In the genomic region with DNA sequence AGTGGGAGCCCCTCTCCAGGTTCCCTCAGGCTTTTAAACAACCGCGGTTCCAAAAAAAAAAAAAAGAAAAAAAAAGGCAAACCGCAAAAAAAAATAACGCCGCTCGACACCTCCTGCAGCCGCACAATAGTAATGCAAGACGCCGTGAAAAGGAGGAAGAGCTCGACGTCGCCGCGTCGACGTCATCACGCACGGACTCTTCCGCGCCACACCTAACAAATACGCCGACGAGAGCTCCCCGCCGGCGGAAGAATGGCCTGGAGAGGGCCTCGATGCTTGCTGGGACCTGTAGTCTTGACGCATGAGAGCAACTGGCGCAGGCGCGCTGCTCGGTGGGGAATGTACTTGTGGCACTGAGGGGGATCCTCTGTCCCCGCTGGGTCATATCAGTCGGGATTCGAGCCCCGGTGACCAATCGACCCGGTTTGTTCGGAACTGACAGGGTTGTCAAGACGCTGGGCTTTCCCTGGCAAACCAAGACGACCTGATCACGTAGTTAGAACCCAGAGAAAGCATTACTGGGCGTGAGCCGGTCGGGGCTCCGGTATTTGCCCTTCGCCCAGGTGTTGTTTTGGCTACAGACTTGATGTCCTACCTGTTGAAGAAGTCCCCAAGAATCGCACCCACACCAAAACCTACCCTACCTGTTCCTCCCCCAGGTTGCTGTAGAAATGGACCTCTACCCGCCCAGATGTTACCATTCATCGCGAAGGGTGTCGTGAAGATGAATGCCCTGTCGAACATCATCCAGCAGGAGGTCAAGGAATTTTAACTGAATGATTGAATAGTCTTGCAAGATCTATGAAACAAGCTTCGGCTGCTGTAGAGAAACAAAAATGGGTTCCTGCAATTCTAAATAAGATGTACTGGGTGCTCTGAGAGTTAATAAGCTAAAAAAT, we compare ENCODE assay signal across 1 cellular context.
TF ChIP-seq lines count a peak whose summit lies in the region.

Gene CBR4, minus strand, starts transcription at position 131 of the 899 bp plus-strand sequence. CDS start 166 bp downstream, outside the sequence.

TF ChIP-seq in K562, 482 proteins besides CTCF, POLR2A, EP300 and RAD21 (continued from another document and continues in another):
- TF ChIP-seq ZNF318 (IDR thresholded peaks at IDR 0.05; ENCODE audit: borderline replicate concordance in 1 of 2, low read depth in 1 of 2), result no peak
- TF ChIP-seq ZNF133 (CRISPR knock-in tag; IDR thresholded peaks at IDR 0.05), result no peak
- no peak for TF ChIP-seq RBM39 (optimal IDR thresholded peaks at IDR 0.05; ENCODE audit: low read depth, low read length)
- no peak for TF ChIP-seq SIRT6 (IDR thresholded peaks at IDR 0.05; ENCODE audit: low read depth, low read length)
- TF ChIP-seq, protein P1, sequence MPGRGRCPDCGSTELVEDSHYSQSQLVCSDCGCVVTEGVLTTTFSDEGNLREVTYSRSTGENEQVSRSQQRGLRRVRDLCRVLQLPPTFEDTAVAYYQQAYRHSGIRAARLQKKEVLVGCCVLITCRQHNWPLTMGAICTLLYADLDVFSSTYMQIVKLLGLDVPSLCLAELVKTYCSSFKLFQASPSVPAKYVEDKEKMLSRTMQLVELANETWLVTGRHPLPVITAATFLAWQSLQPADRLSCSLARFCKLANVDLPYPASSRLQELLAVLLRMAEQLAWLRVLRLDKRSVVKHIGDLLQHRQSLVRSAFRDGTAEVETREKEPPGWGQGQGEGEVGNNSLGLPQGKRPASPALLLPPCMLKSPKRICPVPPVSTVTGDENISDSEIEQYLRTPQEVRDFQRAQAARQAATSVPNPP (IDR thresholded peaks at IDR 0.05; ENCODE audit: borderline replicate concordance, insufficient read depth, insufficient read length), result no peak
- no peak for TF ChIP-seq IFI16 (CRISPR knock-in tag; IDR thresholded peaks at IDR 0.05)
- no peak for TF ChIP-seq RB1 (IDR thresholded peaks at IDR 0.05; ENCODE audit: low read depth)
- TF ChIP-seq ZNF197 (CRISPR knock-in tag; IDR thresholded peaks at IDR 0.05; ENCODE audit: low read depth), result no peak
- TF ChIP-seq CREM (IDR thresholded peaks at IDR 0.05; ENCODE audit: low read depth), result peak; percentile 98
- no peak for TF ChIP-seq MTF1 (CRISPR knock-in tag; IDR thresholded peaks at IDR 0.05; ENCODE audit: borderline replicate concordance)
- TF ChIP-seq ZNF146 (CRISPR knock-in tag; IDR thresholded peaks at IDR 0.05; ENCODE audit: unreplicated experiment), result no peak
- TF ChIP-seq, protein P2, sequence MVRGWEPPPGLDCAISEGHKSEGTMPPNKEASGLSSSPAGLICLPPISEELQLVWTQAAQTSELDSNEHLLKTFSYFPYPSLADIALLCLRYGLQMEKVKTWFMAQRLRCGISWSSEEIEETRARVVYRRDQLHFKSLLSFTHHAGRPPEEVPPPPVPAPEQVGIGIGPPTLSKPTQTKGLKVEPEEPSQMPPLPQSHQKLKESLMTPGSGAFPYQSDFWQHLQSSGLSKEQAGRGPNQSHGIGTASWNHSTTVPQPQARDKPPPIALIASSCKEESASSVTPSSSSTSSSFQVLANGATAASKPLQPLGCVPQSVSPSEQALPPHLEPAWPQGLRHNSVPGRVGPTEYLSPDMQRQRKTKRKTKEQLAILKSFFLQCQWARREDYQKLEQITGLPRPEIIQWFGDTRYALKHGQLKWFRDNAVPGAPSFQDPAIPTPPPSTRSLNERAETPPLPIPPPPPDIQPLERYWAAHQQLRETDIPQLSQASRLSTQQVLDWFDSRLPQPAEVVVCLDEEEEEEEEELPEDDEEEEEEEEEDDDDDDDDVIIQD (CRISPR knock-in tag; IDR thresholded peaks at IDR 0.05), result no peak
- TF ChIP-seq SMARCB1 (IDR thresholded peaks at IDR 0.05; ENCODE audit: insufficient read length, low read depth), result no peak
- TF ChIP-seq BRD4 (IDR thresholded peaks at IDR 0.05), result peak; percentile 29; the same call in 1 of the 2 replicates
- TF ChIP-seq MEIS2 (IDR thresholded peaks at IDR 0.05; ENCODE audit: partially characterized antibody), result peak; percentile 75
- no peak for TF ChIP-seq PHF21A (IDR thresholded peaks at IDR 0.05; ENCODE audit: borderline replicate concordance, low read depth)
- TF ChIP-seq, protein P3, sequence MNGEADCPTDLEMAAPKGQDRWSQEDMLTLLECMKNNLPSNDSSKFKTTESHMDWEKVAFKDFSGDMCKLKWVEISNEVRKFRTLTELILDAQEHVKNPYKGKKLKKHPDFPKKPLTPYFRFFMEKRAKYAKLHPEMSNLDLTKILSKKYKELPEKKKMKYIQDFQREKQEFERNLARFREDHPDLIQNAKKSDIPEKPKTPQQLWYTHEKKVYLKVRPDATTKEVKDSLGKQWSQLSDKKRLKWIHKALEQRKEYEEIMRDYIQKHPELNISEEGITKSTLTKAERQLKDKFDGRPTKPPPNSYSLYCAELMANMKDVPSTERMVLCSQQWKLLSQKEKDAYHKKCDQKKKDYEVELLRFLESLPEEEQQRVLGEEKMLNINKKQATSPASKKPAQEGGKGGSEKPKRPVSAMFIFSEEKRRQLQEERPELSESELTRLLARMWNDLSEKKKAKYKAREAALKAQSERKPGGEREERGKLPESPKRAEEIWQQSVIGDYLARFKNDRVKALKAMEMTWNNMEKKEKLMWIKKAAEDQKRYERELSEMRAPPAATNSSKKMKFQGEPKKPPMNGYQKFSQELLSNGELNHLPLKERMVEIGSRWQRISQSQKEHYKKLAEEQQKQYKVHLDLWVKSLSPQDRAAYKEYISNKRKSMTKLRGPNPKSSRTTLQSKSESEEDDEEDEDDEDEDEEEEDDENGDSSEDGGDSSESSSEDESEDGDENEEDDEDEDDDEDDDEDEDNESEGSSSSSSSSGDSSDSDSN (IDR thresholded peaks at IDR 0.05; ENCODE audit: borderline replicate concordance in 1 of 2, low read depth in 2 of 2, low read length in 2 of 2), result no peak
- TF ChIP-seq GABPB1 (CRISPR knock-in tag; IDR thresholded peaks at IDR 0.05), result peak; percentile 82
- TF ChIP-seq ATF1 (CRISPR knock-in tag; IDR thresholded peaks at IDR 0.05), result peak; percentile 77
- peak; percentile 96 for TF ChIP-seq ATF1 (tag; IDR thresholded peaks at IDR 0.05)
- no peak for TF ChIP-seq ZNF274 (IDR thresholded peaks at IDR 0.05; ENCODE audit: borderline replicate concordance, low read depth, low read length)
- peak; percentile 24; the same call in 1 of the 2 replicates for TF ChIP-seq NBN (IDR thresholded peaks at IDR 0.05; ENCODE audit: low read depth)
- TF ChIP-seq KDM4B (IDR thresholded peaks at IDR 0.05; ENCODE audit: borderline replicate concordance in 2 of 2, low read depth in 1 of 2), result no peak
- TF ChIP-seq, protein P4, sequence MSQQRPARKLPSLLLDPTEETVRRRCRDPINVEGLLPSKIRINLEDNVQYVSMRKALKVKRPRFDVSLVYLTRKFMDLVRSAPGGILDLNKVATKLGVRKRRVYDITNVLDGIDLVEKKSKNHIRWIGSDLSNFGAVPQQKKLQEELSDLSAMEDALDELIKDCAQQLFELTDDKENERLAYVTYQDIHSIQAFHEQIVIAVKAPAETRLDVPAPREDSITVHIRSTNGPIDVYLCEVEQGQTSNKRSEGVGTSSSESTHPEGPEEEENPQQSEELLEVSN (IDR thresholded peaks at IDR 0.05; ENCODE audit: borderline replicate concordance in 1 of 2, extremely low read depth in 1 of 2, insufficient read depth in 1 of 2, insufficient read length in 1 of 2, low read depth in 1 of 2, low read length in 1 of 2, poor library complexity in 1 of 2, severe bottlenecking in 1 of 2), result peak in 1 of 2 experiments; percentile 51
- no peak for TF ChIP-seq GTF2A2 (tag; IDR thresholded peaks at IDR 0.05)
- peak; percentile 87 for TF ChIP-seq RBFOX2 (IDR thresholded peaks at IDR 0.05; ENCODE audit: low read depth, low read length)
- TF ChIP-seq ZNF766 (CRISPR knock-in tag; conservative IDR thresholded peaks at IDR 0.05), result no peak
- no peak for TF ChIP-seq BACH1 (tag; IDR thresholded peaks at IDR 0.05)
- TF ChIP-seq HDAC1 (IDR thresholded peaks at IDR 0.05), result 0 out of 4 replicates have a peak, but pooled peaks of 1 of the 2 experiments have one; percentile 55
- no peak for TF ChIP-seq MEF2D (tag; conservative IDR thresholded peaks at IDR 0.05; ENCODE audit: low read depth)
- TF ChIP-seq, protein P5, sequence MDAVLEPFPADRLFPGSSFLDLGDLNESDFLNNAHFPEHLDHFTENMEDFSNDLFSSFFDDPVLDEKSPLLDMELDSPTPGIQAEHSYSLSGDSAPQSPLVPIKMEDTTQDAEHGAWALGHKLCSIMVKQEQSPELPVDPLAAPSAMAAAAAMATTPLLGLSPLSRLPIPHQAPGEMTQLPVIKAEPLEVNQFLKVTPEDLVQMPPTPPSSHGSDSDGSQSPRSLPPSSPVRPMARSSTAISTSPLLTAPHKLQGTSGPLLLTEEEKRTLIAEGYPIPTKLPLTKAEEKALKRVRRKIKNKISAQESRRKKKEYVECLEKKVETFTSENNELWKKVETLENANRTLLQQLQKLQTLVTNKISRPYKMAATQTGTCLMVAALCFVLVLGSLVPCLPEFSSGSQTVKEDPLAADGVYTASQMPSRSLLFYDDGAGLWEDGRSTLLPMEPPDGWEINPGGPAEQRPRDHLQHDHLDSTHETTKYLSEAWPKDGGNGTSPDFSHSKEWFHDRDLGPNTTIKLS (IDR thresholded peaks at IDR 0.05; ENCODE audit: borderline replicate concordance, low read depth), result peak; percentile 80; the same call in 1 of the 2 replicates
- 0 out of 2 replicates have a peak, but pooled peaks have one; percentile 39 for TF ChIP-seq DPF2 (IDR thresholded peaks at IDR 0.05)
- no peak for TF ChIP-seq ELF4 (CRISPR knock-in tag; IDR thresholded peaks at IDR 0.05)
- TF ChIP-seq RBM14 (IDR thresholded peaks at IDR 0.05; ENCODE audit: borderline replicate concordance, insufficient read depth, low read depth, low read length), result no peak
- TF ChIP-seq ZNF224 (CRISPR knock-in tag; IDR thresholded peaks at IDR 0.05), result no peak
- TF ChIP-seq TCFL5 (CRISPR knock-in tag; conservative IDR thresholded peaks at IDR 0.05), result no peak
- TF ChIP-seq KAT2B (IDR thresholded peaks at IDR 0.05; ENCODE audit: low read depth, low read length), result no peak
- TF ChIP-seq ATF4 (CRISPR knock-in tag; IDR thresholded peaks at IDR 0.05), result no peak
- TF ChIP-seq SRSF1 (IDR thresholded peaks at IDR 0.05; ENCODE audit: low read depth, low read length), result no peak
- no peak for TF ChIP-seq MXI1 (IDR thresholded peaks at IDR 0.05; ENCODE audit: low read depth, low read length)
- no peak for TF ChIP-seq CBX1 (IDR thresholded peaks at IDR 0.05; ENCODE audit: low read depth)
- TF ChIP-seq TEAD1 (CRISPR knock-in tag; IDR thresholded peaks at IDR 0.05), result no peak; a peak in 1 of 4 replicates
- no peak for TF ChIP-seq MAFG (tag; conservative IDR thresholded peaks at IDR 0.05)
- TF ChIP-seq E2F1 (CRISPR knock-in tag; IDR thresholded peaks at IDR 0.05), result no peak
